Comparison of ENCODE assay signal across 11 cellular contexts in the genomic region with DNA sequence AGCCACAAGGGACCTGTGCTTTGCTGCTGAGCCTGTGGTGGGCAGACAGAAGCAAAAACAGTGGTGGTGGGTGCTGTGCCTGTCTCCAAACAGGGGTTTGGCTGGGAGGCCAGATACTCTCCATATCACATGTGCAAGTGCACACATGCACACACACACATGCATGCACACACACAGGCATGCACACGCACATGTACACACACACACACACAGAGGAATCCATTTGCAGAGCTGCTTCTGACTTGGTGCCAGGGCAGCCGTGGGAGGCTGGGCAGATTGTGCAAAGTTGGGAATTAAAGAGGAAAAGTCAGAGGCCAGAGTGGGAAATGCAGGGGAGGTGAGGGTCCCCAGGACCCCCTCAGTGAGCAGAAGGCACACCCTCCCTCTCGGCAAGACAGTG.
"Had no signal": no experiment of that assay in that cellular context is flagged by ENCODE, and none has a peak within 500 bp of the region (broad histone marks: within the 10 kb centered on the region; RNA-seq: fewer than 3 reads in every experiment).

No MANE protein-coding gene starts in this region.

- H3K4me3 Mint-ChIP-seq: GM23338, H9, HFFc6 had no signal

- DNase-seq: H9, HCEC 1CT, HFFc6, IMR-90, Kasumi-1, KG1 had no signal

- H3K4me3 ChIP-seq: GM23338, K562 had no signal

- H3K27ac Mint-ChIP-seq: GM23338, H9, HFFc6 had no signal

- H3K9me3 Mint-ChIP-seq: GM23338, H9, HFFc6 had no signal

- FAIRE-seq: H1, H54, HTR-8/SVneo, K562 had no signal

- H3K4me2 ChIP-seq: GM23338 had no signal

- H2AFZ ChIP-seq: GM23338 had no signal

- ATAC-seq: GM23338, K562 had no signal
